2 cellular contexts compared by ENCODE assay signal in genomic region chr3:196039359-196039758, GRCh38.
TF ChIP-seq lines count a peak whose summit lies in the region.

No MANE protein-coding gene starts in this region.

TF ChIP-seq in HEK293, 187 proteins besides CTCF, POLR2A, EP300 and RAD21:
- 0 out of 2 replicates have a peak, but pooled peaks have one; percentile 26 for TF ChIP-seq ZNF660 (tag by site-specific recombination; IDR thresholded peaks at IDR 0.05)
- no peak for TF ChIP-seq ZNF791 (tag by site-specific recombination; IDR thresholded peaks at IDR 0.05)
- TF ChIP-seq PRDM6 (tag by site-specific recombination; IDR thresholded peaks at IDR 0.05), result peak; percentile 24; the same call in 1 of the 2 replicates
- TF ChIP-seq ZNF830 (tag by site-specific recombination; IDR thresholded peaks at IDR 0.05; ENCODE audit: low read depth), result 0 out of 2 replicates have a peak, but pooled peaks have one; percentile 58
- TF ChIP-seq ZNF37A (tag by site-specific recombination; IDR thresholded peaks at IDR 0.05), result peak; percentile 49; the same call in 1 of the 2 replicates

TF ChIP-seq in K562, 482 proteins besides CTCF, POLR2A, EP300 and RAD21:
- TF ChIP-seq CXXC5 (CRISPR knock-in tag; IDR thresholded peaks at IDR 0.05) (no peak), NFIX (CRISPR knock-in tag; IDR thresholded peaks at IDR 0.05; ENCODE audit: low read depth) (peak; percentile 98), NFIC (IDR thresholded peaks at IDR 0.05) (peak; percentile 99), ZNF507 (tag; conservative IDR thresholded peaks at IDR 0.05) (no peak), KAT2B (IDR thresholded peaks at IDR 0.05; ENCODE audit: low read depth, low read length) (no peak), ZKSCAN3 (CRISPR knock-in tag; IDR thresholded peaks at IDR 0.05) (no peak), SMAD1 (IDR thresholded peaks at IDR 0.05; ENCODE audit: low read depth, low read length, partially characterized antibody) (peak; percentile 87), SNRNP70 (optimal IDR thresholded peaks at IDR 0.05; ENCODE audit: low read depth, low read length) (no peak)
